21 cellular contexts compared by ENCODE assay signal in the genomic region with DNA sequence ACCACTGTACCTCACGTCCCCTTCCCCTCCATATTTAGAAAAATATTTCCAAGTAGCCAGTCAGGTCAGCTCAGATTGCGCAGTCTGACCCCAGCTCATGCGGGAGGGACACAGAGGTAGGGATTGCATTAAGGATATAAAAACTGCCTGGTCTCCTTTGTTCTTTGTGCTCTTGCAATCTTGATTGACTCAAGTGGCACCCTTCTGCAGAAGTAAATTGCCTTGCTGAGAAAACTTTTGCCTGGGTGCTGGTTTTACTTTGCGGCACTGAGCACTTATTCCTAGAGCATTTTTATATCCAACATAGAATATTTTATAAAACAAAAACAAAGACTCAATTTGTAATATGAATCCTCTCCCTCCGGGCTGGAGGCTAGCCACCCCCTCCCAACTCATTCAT. TPM values are rescaled to one million over a fixed set of nuclear protein-coding genes. Genes with fewer than 3 reads are reported as not detected.
DNase-seq lines count a peak whose midpoint lies in the region; ATAC-seq and TF ChIP-seq lines count a peak whose summit lies in the region.
"Had no signal": no experiment of that assay in that cellular context is flagged by ENCODE, and none has a peak within 500 bp of the region (broad histone marks: within the 10 kb centered on the region; RNA-seq: fewer than 3 reads in every experiment).

No MANE protein-coding gene starts in this region.

- H3K79me1 ChIP-seq in IMR-90 (ENCODE audit: low read depth in 1 of 2, low read length in 2 of 2) = 0 out of 4 replicates have a peak, but pooled peaks cover 0 to 5% of the 10 kb centered on the region in 2 experiments

- WGBS in SK-N-SH (ENCODE audit: low lambda C conversion rate) = 76% methylated on average over 5 of the region's 5 CpGs
- WGBS in IMR-90 (ENCODE audit: extremely low coverage in 2 of 2, insufficient read length in 1 of 2), 2 experiments = no CpG with 5 or more reads among the region's 5 CpGs
- WGBS in smooth muscle cell (ENCODE audit: low lambda C conversion rate) = 69% methylated on average over 5 of the region's 5 CpGs

- no peak overlapping the region for H3K23ac ChIP-seq in IMR-90 (ENCODE audit: low read depth, low read length)

- peaks cover 5% of the 10 kb centered on the region for H3K36me3 Mint-ChIP-seq in chondrocyte (ENCODE audit: low read depth)
- peaks cover 0 to 19% (median 15%) of the 10 kb centered on the region in 3 donors for H3K36me3 Mint-ChIP-seq in naive thymus-derived CD8-positive, alpha-beta T cell

- H4K8ac ChIP-seq in IMR-90 (ENCODE audit: low read depth in 2 of 2, low read length in 2 of 2) = no peak overlapping the region

- H3K4me2 ChIP-seq in SK-N-SH (no peak overlapping the region), IMR-90 (ENCODE audit: low read depth, low read length) (no peak overlapping the region), smooth muscle cell (peak overlapping the region; percentile 20)
- H3K4me2 ChIP-seq: KMS-11 had no signal

- H3K4me3 ChIP-seq in SK-N-SH (ENCODE audit: low read depth in 2 of 2, low read length in 1 of 2) = no peak overlapping the region
- no peak overlapping the region for H3K4me3 ChIP-seq in IMR-90 (ENCODE audit: insufficient read depth, low read depth, low read length)
- no peak overlapping the region for H3K4me3 ChIP-seq in smooth muscle cell
- H3K4me3 ChIP-seq: Peyer's patch had no signal

- no peaks in the 10 kb centered on the region for H3K9me2 ChIP-seq in SK-N-SH

- H3K27ac ChIP-seq in SK-N-SH (ENCODE audit: low read depth in 2 of 2, low read length in 1 of 2) = no peak overlapping the region
- no peak overlapping the region for H3K27ac ChIP-seq in IMR-90 (ENCODE audit: insufficient read depth, low read length)
- peak overlapping the region; percentile 73 for H3K27ac ChIP-seq in smooth muscle cell (ENCODE audit: low read depth)
- H3K27ac ChIP-seq: 22Rv1, KMS-11, Peyer's patch had no signal

- peaks cover 13% of the 10 kb centered on the region for H3K9me3 Mint-ChIP-seq in chondrocyte (ENCODE audit: low read depth)
- H3K9me3 Mint-ChIP-seq in naive thymus-derived CD8-positive, alpha-beta T cell = peaks cover 0 to 51% (median 17%) of the 10 kb centered on the region in 9 donors

- H3K4me1 ChIP-seq in SK-N-SH (ENCODE audit: control insufficient read depth in 1 of 2, insufficient read depth in 2 of 2, low read depth in 1 of 2, low read length in 1 of 2) (no peaks in the 10 kb centered on the region), IMR-90 (ENCODE audit: control insufficient read depth, insufficient read depth, low read length) (peaks cover 5% of the 10 kb centered on the region), smooth muscle cell (ENCODE audit: low read depth) (peaks cover 23% of the 10 kb centered on the region)
- H3K4me1 ChIP-seq: Peyer's patch had no signal

- no peak overlapping the region for H2AK9ac ChIP-seq in IMR-90 (replicated peaks; ENCODE audit: low read depth, low read length, poor library complexity)

- H3F3A ChIP-seq in SK-N-SH (replicated peaks; ENCODE audit: insufficient read depth) = peaks cover 8% of the 10 kb centered on the region
- peaks cover 3% of the 10 kb centered on the region for H3F3A ChIP-seq in smooth muscle cell (ENCODE audit: low read depth)

- no peak for TF ChIP-seq POLR2A in IMR-90 (IDR thresholded peaks at IDR 0.05; ENCODE audit: low read depth, low read length)

- H3K9ac ChIP-seq in SK-N-SH (no peak overlapping the region), IMR-90 (ENCODE audit: low read depth, low read length) (no peak overlapping the region), smooth muscle cell (ENCODE audit: low read depth) (no peak overlapping the region)
- H3K9ac ChIP-seq: KMS-11 had no signal

- no peak overlapping the region for H2BK5ac ChIP-seq in IMR-90 (ENCODE audit: low read depth, low read length, poor library complexity, severe bottlenecking)

- peak overlapping the region; percentile 24; the same call in 1 of the 2 replicates for H2BK20ac ChIP-seq in IMR-90 (ENCODE audit: low read depth, low read length)

- DNase-seq in SK-N-SH = no peak
- DNase-seq in IMR-90 = no peak
- DNase-seq in chondrocyte (ENCODE audit: low spot score) = no peak
- no peak for DNase-seq in smooth muscle cell (lab: John Stamatoyannopoulos, UW; ENCODE audit: unreplicated experiment)
- DNase-seq in GM13977 (ENCODE audit: low spot score) = no peak
- DNase-seq in naive thymus-derived CD8-positive, alpha-beta T cell = no peak
- DNase-seq: Calu3, DMS79 treated with DMSO at 0.1 percent for 48 hours, H7, HFFc6, NCI-H1048, NCI-H1417 treated with DMSO at 0.1 percent for 48 hours, NCI-H1694 treated with DMSO at 0.1 percent for 48 hours, NCI-H2081, NCI-H2227 treated with DMSO at 0.1 percent for 48 hours, NCI-H69, Peyer's patch, SHP77 treated with DMSO at 0.1 percent for 48 hours had no signal

- no peak for TF ChIP-seq EP300 in SK-N-SH (IDR thresholded peaks at IDR 0.05; ENCODE audit: borderline replicate concordance in 1 of 2, low read depth in 1 of 2, low read length in 1 of 2)

- H3K27me3 ChIP-seq in SK-N-SH (ENCODE audit: insufficient read depth) = no peaks in the 10 kb centered on the region
- no peaks in the 10 kb centered on the region for H3K27me3 ChIP-seq in IMR-90 (ENCODE audit: control insufficient read depth, insufficient read depth, low read length)
- H3K27me3 ChIP-seq in smooth muscle cell (ENCODE audit: low read depth) = no peaks in the 10 kb centered on the region
- H3K27me3 ChIP-seq: Peyer's patch had no signal

- ATAC-seq in SK-N-SH treated with all-trans-retinoic acid at 6 μM for 48 hours (no peak), IMR-90 (ENCODE audit: low read depth) (no peak)
- ATAC-seq in naive thymus-derived CD8-positive, alpha-beta T cell = no peak

- H3K18ac ChIP-seq in IMR-90 (ENCODE audit: low read depth, low read length) = no peak overlapping the region

- no peak for TF ChIP-seq RAD21 in SK-N-SH (IDR thresholded peaks at IDR 0.05; ENCODE audit: low read length)
- TF ChIP-seq RAD21 in IMR-90 (IDR thresholded peaks at IDR 0.05; ENCODE audit: low read length) = no peak

- no peak overlapping the region for H3K56ac ChIP-seq in IMR-90 (ENCODE audit: extremely low read depth, insufficient read depth, low read length)

- H3K9me1 ChIP-seq in IMR-90 (ENCODE audit: insufficient read depth, low read length) = peaks cover 5% of the 10 kb centered on the region

- H2BK120ac ChIP-seq in IMR-90 (ENCODE audit: low read depth, low read length) = no peak overlapping the region

- H3K27me3 Mint-ChIP-seq in chondrocyte (ENCODE audit: low read depth) = no peaks in the 10 kb centered on the region
- H3K27me3 Mint-ChIP-seq in naive thymus-derived CD8-positive, alpha-beta T cell = peaks cover 2 to 22% (median 12%) of the 10 kb centered on the region in 5 donors

- intact Hi-C loops in IMR-90 (cut with micrococcal nuclease) = no loop called here

- in situ Hi-C loops in IMR-90 (cut with MboI; ENCODE audit: low sequenced_read_pairs) (no loop called here), GM13977 (cut with MboI; ENCODE audit: low pct_unique_long_range_greater_than_20kb, low sequenced_read_pairs, unreplicated experiment) (no loop called here)

- no peak overlapping the region for H3K4ac ChIP-seq in IMR-90 (ENCODE audit: low read depth, low read length)

- H3K9me3 ChIP-seq in SK-N-SH (no peaks in the 10 kb centered on the region; the same call in 1 of the 2 replicates), IMR-90 (ENCODE audit: control insufficient read depth, insufficient read depth, low read length) (peaks cover 8% of the 10 kb centered on the region), smooth muscle cell (replicated peaks; ENCODE audit: low read depth) (no peaks in the 10 kb centered on the region)

- H4K91ac ChIP-seq in IMR-90 (ENCODE audit: insufficient read depth, low read depth, low read length) = no peak overlapping the region

- H3K36me3 ChIP-seq in SK-N-SH (replicated peaks in 1 of 2; ENCODE audit: control insufficient read depth in 1 of 2, insufficient read depth in 2 of 2, low read length in 1 of 2) (no peaks in the 10 kb centered on the region), IMR-90 (ENCODE audit: control insufficient read depth, insufficient read depth, low read length) (no peaks in the 10 kb centered on the region), smooth muscle cell (ENCODE audit: low read depth) (no peaks in the 10 kb centered on the region)
- H3K36me3 ChIP-seq: Peyer's patch had no signal

- no peak overlapping the region for H2AK5ac ChIP-seq in IMR-90 (ENCODE audit: low read depth, low read length)

- dilution Hi-C loops in IMR-90 (cut with HindIII; ENCODE audit: low sequenced_read_pairs, unreplicated experiment) = no loop called here

- no peak overlapping the region for H2BK15ac ChIP-seq in IMR-90 (ENCODE audit: low read depth, low read length)

- no peak overlapping the region for H4K5ac ChIP-seq in IMR-90 (ENCODE audit: low read depth, low read length)

- CTCF ChIA-PET in SK-N-SH (lab: Yijun Ruan, JAX) = interaction anchor here (1.8 kb wide), 1 partner anchor 22 kb away, joined by 5 read pairs; no protein-coding TSS in a partner anchor
- CTCF ChIA-PET in IMR-90 (lab: Yijun Ruan, JAX) = no interaction called here

- no peaks in the 10 kb centered on the region for H4K20me1 ChIP-seq in SK-N-SH (ENCODE audit: insufficient read depth)
- no peaks in the 10 kb centered on the region for H4K20me1 ChIP-seq in IMR-90 (ENCODE audit: insufficient read depth, low read length)
- no peaks in the 10 kb centered on the region for H4K20me1 ChIP-seq in smooth muscle cell (ENCODE audit: low read depth)

- H2AFZ ChIP-seq in SK-N-SH (ENCODE audit: low read depth) (no peak overlapping the region), IMR-90 (replicated peaks; ENCODE audit: low read length, poor library complexity) (no peak overlapping the region), smooth muscle cell (ENCODE audit: low read depth) (no peak overlapping the region)

- H3K4me3 Mint-ChIP-seq in chondrocyte (ENCODE audit: unreplicated experiment) = no peak overlapping the region
- H3K4me3 Mint-ChIP-seq in naive thymus-derived CD8-positive, alpha-beta T cell = no peak overlapping the region
- H3K4me3 Mint-ChIP-seq: HFFc6 had no signal

- BruUV-seq in IMR-90 (replicated peaks; lab: Mats Ljungman, UMichigan) = no TSS peak

- H3K27ac Mint-ChIP-seq in chondrocyte (ENCODE audit: unreplicated experiment) = peak overlapping the region; percentile 73
- H3K27ac Mint-ChIP-seq in naive thymus-derived CD8-positive, alpha-beta T cell = peak overlapping the region in 1 of 10 donors; percentile 55
- H3K27ac Mint-ChIP-seq: HFFc6 had no signal

- H3K14ac ChIP-seq in IMR-90 (replicated peaks; ENCODE audit: low read depth, low read length) = no peak overlapping the region

- POLR2A ChIA-PET in SK-N-SH (lab: Yijun Ruan, JAX) = no interaction called here
- POLR2A ChIA-PET in IMR-90 (lab: Charles Lee; ENCODE audit: unreplicated experiment) = no interaction called here
- POLR2A ChIA-PET in naive thymus-derived CD8-positive, alpha-beta T cell (lab: Charles Lee) = no interaction called here

- H3K4me1 Mint-ChIP-seq in chondrocyte (ENCODE audit: low read depth) = peaks cover 50% of the 10 kb centered on the region
- H3K4me1 Mint-ChIP-seq in naive thymus-derived CD8-positive, alpha-beta T cell = peaks cover 5 to 11% (median 7%) of the 10 kb centered on the region in 4 donors

- H3K79me2 ChIP-seq in SK-N-SH (ENCODE audit: insufficient read depth) (no peaks in the 10 kb centered on the region), smooth muscle cell (ENCODE audit: low read depth) (no peaks in the 10 kb centered on the region)

- TF ChIP-seq CTCF in SK-N-SH (IDR thresholded peaks at IDR 0.05) (no peak), IMR-90 (conservative IDR thresholded peaks at IDR 0.05; ENCODE audit: low read depth, low read length) (no peak), chondrocyte (IDR thresholded peaks at IDR 0.05) (no peak), smooth muscle cell (IDR thresholded peaks at IDR 0.05; ENCODE audit: borderline replicate concordance, insufficient read depth, poor library complexity, severe bottlenecking) (no peak), GM13977 (IDR thresholded peaks at IDR 0.05; ENCODE audit: extremely low read depth, insufficient read depth, missing control alignments) (no peak)

RNA-seq across cellular contexts. Expression of a gene that starts 54.8 kb away (rescaled TPM):
- 23.6 and 32.5 TPM in 2 replicates for polyA plus RNA-seq in SK-N-SH (2012; rRNA removed)
- 19.0 and 24.4 TPM in 2 replicates for polyA plus RNA-seq in SK-N-SH (2012; cell fraction: cytosol; rRNA removed)
- 20.3 and 28.3 TPM in 2 replicates for polyA plus RNA-seq in SK-N-SH (2012; cell fraction: nucleus; rRNA removed)
- 14.2 and 21.1 TPM in 2 replicates for total RNA-seq in IMR-90 (2012; rRNA removed)
- polyA plus RNA-seq in IMR-90 (2012; rRNA removed) = 12.0 and 14.8 TPM in 2 replicates
- 9.0 and 13.6 TPM in 2 replicates for polyA plus RNA-seq in IMR-90 (2012; cell fraction: cytosol; rRNA removed)
- 7.5 and 11.5 TPM in 2 replicates for polyA plus RNA-seq in IMR-90 (2012; cell fraction: nucleus; rRNA removed; ENCODE audit: low replicate concordance)
- total RNA-seq in chondrocyte = 19.2 to 25.0 TPM (median 19.8 TPM) in 3 replicates
- total RNA-seq in smooth muscle cell = 9.4 and 20.9 TPM in 2 replicates
- 16.3 and 23.6 TPM in 2 replicates for polyA plus RNA-seq in smooth muscle cell
- total RNA-seq in naive thymus-derived CD8-positive, alpha-beta T cell = 10 to 100 TPM; 11.5 to 14.7 TPM
- polyA plus RNA-seq in naive thymus-derived CD8-positive, alpha-beta T cell = 10 to 100 TPM; 13.7 to 17.4 (median 14.8) TPM

RNA-seq across cellular contexts. Expression of a gene that starts 55.0 kb away (rescaled TPM):
- 15.1 and 23.0 TPM in 2 replicates for polyA plus RNA-seq in SK-N-SH (2012; rRNA removed)
- polyA plus RNA-seq in SK-N-SH (2012; cell fraction: cytosol; rRNA removed) = 16.9 and 17.0 TPM in 2 replicates
- 25.0 and 29.8 TPM in 2 replicates for polyA plus RNA-seq in SK-N-SH (2012; cell fraction: nucleus; rRNA removed)
- total RNA-seq in IMR-90 (2012; rRNA removed) = 28.1 and 31.4 TPM in 2 replicates
- 9.9 and 11.1 TPM in 2 replicates for polyA plus RNA-seq in IMR-90 (2012; rRNA removed)
- 5.4 and 7.0 TPM in 2 replicates for polyA plus RNA-seq in IMR-90 (2012; cell fraction: cytosol; rRNA removed)
- polyA plus RNA-seq in IMR-90 (2012; cell fraction: nucleus; rRNA removed; ENCODE audit: low replicate concordance) = 7.2 and 16.3 TPM in 2 replicates
- total RNA-seq in chondrocyte = 15.3 to 21.7 TPM (median 16.9 TPM) in 3 replicates
- 13.0 and 17.9 TPM in 2 replicates for total RNA-seq in smooth muscle cell
- 11.8 and 16.3 TPM in 2 replicates for polyA plus RNA-seq in smooth muscle cell
- total RNA-seq in naive thymus-derived CD8-positive, alpha-beta T cell = 10 to 100 TPM; 41.5 to 42.9 TPM
- 10 to 100 TPM; 31.7 to 33.8 (median 32.4) TPM for polyA plus RNA-seq in naive thymus-derived CD8-positive, alpha-beta T cell
